ENCODE assay signal across 33 cellular contexts in genomic region chr20:61382194-61382593, GRCh38.
"Had no signal": no experiment of that assay in that cellular context is flagged by ENCODE, and none has a peak within 500 bp of the region (broad histone marks: within the 10 kb centered on the region; RNA-seq: fewer than 3 reads in every experiment).

No MANE protein-coding gene starts in this region.

- H3K27ac ChIP-seq: adrenal gland, ascending aorta, body of pancreas, brain microvascular endothelial cell, breast epithelium, cardiac muscle cell had no signal

- FAIRE-seq: astrocyte, bronchial epithelial cell had no signal

- H3K36me3 ChIP-seq: adrenal gland, ascending aorta, brain microvascular endothelial cell, breast epithelium, cardiac muscle cell had no signal

- H3K9me3 ChIP-seq: adrenal gland, ascending aorta, body of pancreas had no signal

- ATAC-seq: activated naive CD4-positive, alpha-beta T cell treated with anti-CD3 and anti-CD28 coated beads, Interleukin-2, amount 50 U/mL, for 72 hours; activated naive CD8-positive, alpha-beta T cell treated with anti-CD3 and anti-CD28 coated beads, Interleukin-2, amount 50 U/mL, for 24 hours; activated T-cell treated with anti-CD3 and anti-CD28 coated beads, Interleukin-2, amount 50 U/mL, for 4 hours; activated T-cell treated with anti-CD3 and anti-CD28 coated beads, Interleukin-2, amount 50 U/mL, for 72 hours; activated T-helper 17 cell treated with anti-CD3 and anti-CD28 coated beads, Interleukin-2, amount 50 U/mL, for 72 hours; body of pancreas had no signal

- H3K27me3 ChIP-seq: adrenal gland, ascending aorta, body of pancreas, brain microvascular endothelial cell, breast epithelium, cardiac muscle cell had no signal

- H3K4me1 ChIP-seq: adrenal gland, ascending aorta, body of pancreas, breast epithelium had no signal

- DNase-seq: activated effector memory CD4-positive, alpha-beta T cell treated with anti-CD3 and anti-CD28 coated beads, Interleukin-2, amount 50 U/mL, for 16 hours; activated effector memory CD4-positive, alpha-beta T cell treated with Interleukin-2 at 50 U/mL for 16 hours; activated gamma-delta T cell; activated gamma-delta T cell treated with Interleukin-2 at 50 U/mL for 16 hours; activated naive CD4-positive, alpha-beta T cell; activated naive CD4-positive, alpha-beta T cell treated with anti-CD3 and anti-CD28 coated beads for 36 hours; activated naive CD4-positive, alpha-beta T cell treated with anti-CD3 and anti-CD28 coated beads, Interleukin-2, amount 10 ng/mL, durations not matched to agents 7 days and 5 days; activated naive CD4-positive, alpha-beta T cell treated with anti-CD3 and anti-CD28 coated beads, Interleukin-2, amount 50 U/mL, for 16 hours; activated naive CD4-positive, alpha-beta T cell treated with Interleukin-2 at 50 U/mL for 16 hours; activated naive CD8-positive, alpha-beta T cell treated with anti-CD3 and anti-CD28 coated beads for 36 hours; activated naive CD8-positive, alpha-beta T cell treated with anti-CD3 and anti-CD28 coated beads, Interleukin-2, amount 10 ng/mL, durations not matched to agents 7 days and 5 days; activated naive CD8-positive, alpha-beta T cell treated with anti-CD3 and anti-CD28 coated beads, Interleukin-2, amount 50 U/mL, for 24 hours; activated T-cell treated with anti-CD3 and anti-CD28 coated beads, Interleukin-2, amount 50 U/mL, for 1 hour; activated T-cell treated with anti-CD3 and anti-CD28 coated beads, Interleukin-2, amount 50 U/mL, for 24 hours; activated T-cell treated with anti-CD3 and anti-CD28 coated beads, Interleukin-2, amount 50 U/mL, for 4 hours; activated T-cell treated with anti-CD3 and anti-CD28 coated beads, Interleukin-2, amount 50 U/mL, for 48 hours; activated T-cell treated with anti-CD3 and anti-CD28 coated beads, Interleukin-2, amount 50 U/mL, for 72 hours; adrenal gland; amniotic stem cell; amygdala; anterior cingulate cortex; body of pancreas; brain microvascular endothelial cell; caudate nucleus; central memory CD4-positive, alpha-beta T cell; cerebellar nuclear complex had no signal

- H3K4me3 ChIP-seq: adrenal gland, ascending aorta, body of pancreas, breast epithelium, cardiac muscle cell had no signal
